1 cellular context compared by ENCODE assay signal in genomic region chr11:107608809-107609208, GRCh38.
A peak's percentile ranks its signal among the peaks of the same experiment; 100 is the strongest.
TF ChIP-seq lines count a peak whose summit lies in the region.

No MANE protein-coding gene starts in this region.

TF ChIP-seq in endothelial cell of umbilical vein, 7 proteins besides CTCF, POLR2A, EP300 and RAD21:
- TF ChIP-seq MAX (IDR thresholded peaks at IDR 0.05; ENCODE audit: insufficient read depth, insufficient read length): no peak
- no peak for TF ChIP-seq JUN (IDR thresholded peaks at IDR 0.05; ENCODE audit: borderline replicate concordance, insufficient read depth, insufficient read length, low read depth)
- no peak for TF ChIP-seq MYC (IDR thresholded peaks at IDR 0.05; ENCODE audit: low read depth, low read length)
- TF ChIP-seq POLR2AphosphoS5 (IDR thresholded peaks at IDR 0.05; ENCODE audit: insufficient read depth, low read depth, low read length): no peak
- peak; percentile 87 for TF ChIP-seq GATA2 (IDR thresholded peaks at IDR 0.05; ENCODE audit: insufficient read depth, insufficient read length, low read depth, low read length)
- TF ChIP-seq FOS (IDR thresholded peaks at IDR 0.05; ENCODE audit: borderline replicate concordance, insufficient read depth, low read length): peak; percentile 29
